Comparison of ENCODE assay signal across 8 cellular contexts in genomic region chr7:95511716-95512260, GRCh38. TPM values are rescaled to one million over a fixed set of nuclear protein-coding genes. Genes with fewer than 3 reads are reported as not detected.
DNase-seq lines count a peak whose midpoint lies in the region; ATAC-seq, FAIRE-seq and TF ChIP-seq lines count a peak whose summit lies in the region.

No MANE protein-coding gene starts in this region.

- TF ChIP-seq CTCF in VCaP (conservative IDR thresholded peaks at IDR 0.05) = peak; percentile 95

- peak; percentile 86 for FAIRE-seq in GM18507 (lab: Jason Lieb, UNC)

- DNase-seq in AG08396 (ENCODE audit: low spot score) = peak; percentile 56
- DNase-seq in GM18507 (ENCODE audit: extremely low spot score, insufficient read length, low read depth) = no peak
- peak; percentile 75 for DNase-seq in NCI-H1694 (lab: John Stamatoyannopoulos, UW)
- DNase-seq in cerebellum (ENCODE audit: low spot score) = peak; percentile 50
- peak; percentile 89 for DNase-seq in left kidney (ENCODE audit: low read depth, low spot score)
- DNase-seq in stimulated activated CD4-positive, alpha-beta T cell treated with anti-CD3 and anti-CD28 coated beads, TNF-alpha, amount 100 ng/mL, for 24 hours (ENCODE audit: low read depth in 3 of 3) = peak; percentile 19 to 28 (median 19)

- H3K27ac ChIP-seq in VCaP = no peak overlapping the region; the same call in 1 of the 2 replicates

- peak; percentile 90 for ATAC-seq in HG02943 (IDR thresholded peaks at IDR 0.05; ENCODE audit: low read depth, unreplicated experiment)

RNA-seq across cellular contexts. Expression of gene ASB4, which starts 26.0 kb away (rescaled TPM):
- total RNA-seq in cerebellum = 0.09 TPM
